In the genomic region with DNA sequence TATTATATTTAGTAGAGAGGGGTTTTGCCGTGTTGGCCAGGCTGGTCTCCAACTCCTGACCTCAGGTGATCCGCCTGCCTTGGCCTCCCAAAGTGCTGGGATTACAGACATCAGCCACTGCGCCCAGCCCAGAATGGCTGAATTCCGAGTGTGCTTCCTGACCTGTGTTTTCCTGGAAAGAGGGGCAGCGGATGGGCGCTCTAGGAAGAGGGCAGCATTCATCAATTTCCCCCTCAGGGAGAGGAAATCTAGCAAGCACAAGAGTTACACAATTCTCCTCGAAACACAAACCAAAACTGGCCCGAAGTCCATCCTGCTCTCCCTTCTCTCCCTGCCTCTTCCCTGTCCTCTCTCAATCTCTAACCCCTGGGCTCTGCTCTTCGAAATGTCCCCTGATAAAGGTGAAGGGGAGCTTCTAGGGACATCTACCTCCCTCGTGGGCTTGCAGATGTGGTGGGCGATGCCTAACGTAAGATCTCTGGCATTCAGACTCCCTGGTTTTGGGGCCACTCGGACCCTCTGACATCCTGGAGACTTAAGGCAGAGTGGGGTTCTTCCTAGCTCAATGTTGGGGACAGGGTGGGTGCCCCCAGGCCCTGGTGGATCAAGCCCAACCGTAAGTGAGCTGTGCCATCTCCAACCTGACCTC, we compare ENCODE assay signal across 2 cellular contexts.
TF ChIP-seq lines count a peak whose summit lies in the region.

No MANE protein-coding gene starts in this region.

TF ChIP-seq in HEK293, 187 proteins besides CTCF, POLR2A, EP300 and RAD21:
- TF ChIP-seq ZNF335 (tag by site-specific recombination; conservative IDR thresholded peaks at IDR 0.05): no peak
- no peak for TF ChIP-seq ZNF677 (tag by site-specific recombination; IDR thresholded peaks at IDR 0.05)
- TF ChIP-seq, protein P1, sequence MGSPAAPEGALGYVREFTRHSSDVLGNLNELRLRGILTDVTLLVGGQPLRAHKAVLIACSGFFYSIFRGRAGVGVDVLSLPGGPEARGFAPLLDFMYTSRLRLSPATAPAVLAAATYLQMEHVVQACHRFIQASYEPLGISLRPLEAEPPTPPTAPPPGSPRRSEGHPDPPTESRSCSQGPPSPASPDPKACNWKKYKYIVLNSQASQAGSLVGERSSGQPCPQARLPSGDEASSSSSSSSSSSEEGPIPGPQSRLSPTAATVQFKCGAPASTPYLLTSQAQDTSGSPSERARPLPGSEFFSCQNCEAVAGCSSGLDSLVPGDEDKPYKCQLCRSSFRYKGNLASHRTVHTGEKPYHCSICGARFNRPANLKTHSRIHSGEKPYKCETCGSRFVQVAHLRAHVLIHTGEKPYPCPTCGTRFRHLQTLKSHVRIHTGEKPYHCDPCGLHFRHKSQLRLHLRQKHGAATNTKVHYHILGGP (tag by site-specific recombination; IDR thresholded peaks at IDR 0.05): 0 out of 2 replicates have a peak, but pooled peaks have one; percentile 30
- TF ChIP-seq, protein P2, sequence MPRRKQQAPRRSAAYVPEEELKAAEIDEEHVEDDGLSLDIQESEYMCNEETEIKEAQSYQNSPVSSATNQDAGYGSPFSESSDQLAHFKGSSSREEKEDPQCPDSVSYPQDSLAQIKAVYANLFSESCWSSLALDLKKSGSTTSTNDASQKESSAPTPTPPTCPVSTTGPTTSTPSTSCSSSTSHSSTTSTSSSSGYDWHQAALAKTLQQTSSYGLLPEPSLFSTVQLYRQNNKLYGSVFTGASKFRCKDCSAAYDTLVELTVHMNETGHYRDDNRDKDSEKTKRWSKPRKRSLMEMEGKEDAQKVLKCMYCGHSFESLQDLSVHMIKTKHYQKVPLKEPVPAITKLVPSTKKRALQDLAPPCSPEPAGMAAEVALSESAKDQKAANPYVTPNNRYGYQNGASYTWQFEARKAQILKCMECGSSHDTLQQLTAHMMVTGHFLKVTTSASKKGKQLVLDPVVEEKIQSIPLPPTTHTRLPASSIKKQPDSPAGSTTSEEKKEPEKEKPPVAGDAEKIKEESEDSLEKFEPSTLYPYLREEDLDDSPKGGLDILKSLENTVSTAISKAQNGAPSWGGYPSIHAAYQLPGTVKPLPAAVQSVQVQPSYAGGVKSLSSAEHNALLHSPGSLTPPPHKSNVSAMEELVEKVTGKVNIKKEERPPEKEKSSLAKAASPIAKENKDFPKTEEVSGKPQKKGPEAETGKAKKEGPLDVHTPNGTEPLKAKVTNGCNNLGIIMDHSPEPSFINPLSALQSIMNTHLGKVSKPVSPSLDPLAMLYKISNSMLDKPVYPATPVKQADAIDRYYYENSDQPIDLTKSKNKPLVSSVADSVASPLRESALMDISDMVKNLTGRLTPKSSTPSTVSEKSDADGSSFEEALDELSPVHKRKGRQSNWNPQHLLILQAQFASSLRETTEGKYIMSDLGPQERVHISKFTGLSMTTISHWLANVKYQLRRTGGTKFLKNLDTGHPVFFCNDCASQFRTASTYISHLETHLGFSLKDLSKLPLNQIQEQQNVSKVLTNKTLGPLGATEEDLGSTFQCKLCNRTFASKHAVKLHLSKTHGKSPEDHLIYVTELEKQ (tag by site-specific recombination; IDR thresholded peaks at IDR 0.05; ENCODE audit: borderline replicate concordance): no peak
TF ChIP-seq in HEK293: peak in this region for 1.

TF ChIP-seq in HepG2, 621 proteins besides CTCF, POLR2A, EP300 and RAD21 (continues in another document):
- no peak for TF ChIP-seq ZNF776 (CRISPR knock-in tag; IDR thresholded peaks at IDR 0.05)
- TF ChIP-seq, protein P3, sequence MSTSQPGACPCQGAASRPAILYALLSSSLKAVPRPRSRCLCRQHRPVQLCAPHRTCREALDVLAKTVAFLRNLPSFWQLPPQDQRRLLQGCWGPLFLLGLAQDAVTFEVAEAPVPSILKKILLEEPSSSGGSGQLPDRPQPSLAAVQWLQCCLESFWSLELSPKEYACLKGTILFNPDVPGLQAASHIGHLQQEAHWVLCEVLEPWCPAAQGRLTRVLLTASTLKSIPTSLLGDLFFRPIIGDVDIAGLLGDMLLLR (CRISPR knock-in tag; IDR thresholded peaks at IDR 0.05): no peak
- no peak for TF ChIP-seq ZNF24 (IDR thresholded peaks at IDR 0.05)
- no peak for TF ChIP-seq TCF7 (IDR thresholded peaks at IDR 0.05; ENCODE audit: low read depth)
- peak; percentile 89 for TF ChIP-seq ETV5 (CRISPR knock-in tag; IDR thresholded peaks at IDR 0.05; ENCODE audit: borderline replicate concordance)
- no peak for TF ChIP-seq PCBP1 (IDR thresholded peaks at IDR 0.05; ENCODE audit: borderline replicate concordance, low read depth, low read length)
- 0 out of 2 replicates have a peak, but pooled peaks have one; percentile 58 for TF ChIP-seq ARHGAP35 (CRISPR knock-in tag; IDR thresholded peaks at IDR 0.05; ENCODE audit: borderline replicate concordance)
- TF ChIP-seq, protein P4, sequence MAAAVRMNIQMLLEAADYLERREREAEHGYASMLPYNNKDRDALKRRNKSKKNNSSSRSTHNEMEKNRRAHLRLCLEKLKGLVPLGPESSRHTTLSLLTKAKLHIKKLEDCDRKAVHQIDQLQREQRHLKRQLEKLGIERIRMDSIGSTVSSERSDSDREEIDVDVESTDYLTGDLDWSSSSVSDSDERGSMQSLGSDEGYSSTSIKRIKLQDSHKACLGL (CRISPR knock-in tag; IDR thresholded peaks at IDR 0.05): no peak
- no peak for TF ChIP-seq POLR2AphosphoS2 (IDR thresholded peaks at IDR 0.05; ENCODE audit: low read depth, low read length)
- TF ChIP-seq, protein P5, sequence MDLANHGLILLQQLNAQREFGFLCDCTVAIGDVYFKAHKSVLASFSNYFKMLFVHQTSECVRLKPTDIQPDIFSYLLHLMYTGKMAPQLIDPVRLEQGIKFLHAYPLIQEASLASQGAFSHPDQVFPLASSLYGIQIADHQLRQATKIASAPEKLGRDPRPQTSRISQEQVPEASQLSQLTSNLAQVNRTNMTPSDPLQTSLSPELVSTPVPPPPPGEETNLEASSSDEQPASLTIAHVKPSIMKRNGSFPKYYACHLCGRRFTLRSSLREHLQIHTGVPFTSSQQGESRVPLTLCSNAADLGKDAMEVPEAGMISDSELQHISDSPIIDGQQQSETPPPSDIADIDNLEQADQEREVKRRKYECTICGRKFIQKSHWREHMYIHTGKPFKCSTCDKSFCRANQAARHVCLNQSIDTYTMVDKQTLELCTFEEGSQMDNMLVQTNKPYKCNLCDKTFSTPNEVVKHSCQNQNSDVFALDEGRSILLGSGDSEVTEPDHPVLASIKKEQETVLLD (CRISPR knock-in tag; IDR thresholded peaks at IDR 0.05; ENCODE audit: low read depth): no peak
- TF ChIP-seq, protein P6, sequence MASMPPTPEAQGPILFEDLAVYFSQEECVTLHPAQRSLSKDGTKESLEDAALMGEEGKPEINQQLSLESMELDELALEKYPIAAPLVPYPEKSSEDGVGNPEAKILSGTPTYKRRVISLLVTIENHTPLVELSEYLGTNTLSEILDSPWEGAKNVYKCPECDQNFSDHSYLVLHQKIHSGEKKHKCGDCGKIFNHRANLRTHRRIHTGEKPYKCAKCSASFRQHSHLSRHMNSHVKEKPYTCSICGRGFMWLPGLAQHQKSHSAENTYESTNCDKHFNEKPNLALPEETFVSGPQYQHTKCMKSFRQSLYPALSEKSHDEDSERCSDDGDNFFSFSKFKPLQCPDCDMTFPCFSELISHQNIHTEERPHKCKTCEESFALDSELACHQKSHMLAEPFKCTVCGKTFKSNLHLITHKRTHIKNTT (CRISPR knock-in tag; IDR thresholded peaks at IDR 0.05): no peak
- TF ChIP-seq HOXA5 (CRISPR knock-in tag; IDR thresholded peaks at IDR 0.05): peak; percentile 87; the same call in 1 of the 2 replicates
- no peak for TF ChIP-seq ZNF605 (CRISPR knock-in tag; IDR thresholded peaks at IDR 0.05)
- 0 out of 2 replicates have a peak, but pooled peaks have one; percentile 23 for TF ChIP-seq XBP1 (CRISPR knock-in tag; IDR thresholded peaks at IDR 0.05)
- no peak for TF ChIP-seq ZNF251 (CRISPR knock-in tag; IDR thresholded peaks at IDR 0.05)
- TF ChIP-seq ZNF367 (CRISPR knock-in tag; IDR thresholded peaks at IDR 0.05; ENCODE audit: borderline replicate concordance): no peak
- TF ChIP-seq ZEB1 (IDR thresholded peaks at IDR 0.05; ENCODE audit: insufficient replicate concordance, low read depth): peak; percentile 59
- no peak for TF ChIP-seq CREB1 (IDR thresholded peaks at IDR 0.05)
- TF ChIP-seq CREB1 (CRISPR knock-in tag; IDR thresholded peaks at IDR 0.05): no peak
- TF ChIP-seq FOXC1 (CRISPR knock-in tag; IDR thresholded peaks at IDR 0.05; ENCODE audit: borderline replicate concordance): no peak
- TF ChIP-seq PRMT3 (CRISPR knock-in tag; IDR thresholded peaks at IDR 0.05; ENCODE audit: borderline replicate concordance, low read depth): no peak
- TF ChIP-seq REPIN1 (CRISPR knock-in tag; IDR thresholded peaks at IDR 0.05; ENCODE audit: borderline replicate concordance, low read depth): no peak; the same call in 1 of the 2 replicates
- TF ChIP-seq, protein P7, sequence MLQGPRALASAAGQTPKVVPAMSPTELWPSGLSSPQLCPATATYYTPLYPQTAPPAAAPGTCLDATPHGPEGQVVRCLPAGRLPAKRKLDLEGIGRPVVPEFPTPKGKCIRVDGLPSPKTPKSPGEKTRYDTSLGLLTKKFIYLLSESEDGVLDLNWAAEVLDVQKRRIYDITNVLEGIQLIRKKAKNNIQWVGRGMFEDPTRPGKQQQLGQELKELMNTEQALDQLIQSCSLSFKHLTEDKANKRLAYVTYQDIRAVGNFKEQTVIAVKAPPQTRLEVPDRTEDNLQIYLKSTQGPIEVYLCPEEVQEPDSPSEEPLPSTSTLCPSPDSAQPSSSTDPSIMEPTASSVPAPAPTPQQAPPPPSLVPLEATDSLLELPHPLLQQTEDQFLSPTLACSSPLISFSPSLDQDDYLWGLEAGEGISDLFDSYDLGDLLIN (CRISPR knock-in tag; IDR thresholded peaks at IDR 0.05; ENCODE audit: borderline replicate concordance): no peak
- peak; percentile 82 for TF ChIP-seq SATB2 (CRISPR knock-in tag; IDR thresholded peaks at IDR 0.05)
- TF ChIP-seq, protein P8, sequence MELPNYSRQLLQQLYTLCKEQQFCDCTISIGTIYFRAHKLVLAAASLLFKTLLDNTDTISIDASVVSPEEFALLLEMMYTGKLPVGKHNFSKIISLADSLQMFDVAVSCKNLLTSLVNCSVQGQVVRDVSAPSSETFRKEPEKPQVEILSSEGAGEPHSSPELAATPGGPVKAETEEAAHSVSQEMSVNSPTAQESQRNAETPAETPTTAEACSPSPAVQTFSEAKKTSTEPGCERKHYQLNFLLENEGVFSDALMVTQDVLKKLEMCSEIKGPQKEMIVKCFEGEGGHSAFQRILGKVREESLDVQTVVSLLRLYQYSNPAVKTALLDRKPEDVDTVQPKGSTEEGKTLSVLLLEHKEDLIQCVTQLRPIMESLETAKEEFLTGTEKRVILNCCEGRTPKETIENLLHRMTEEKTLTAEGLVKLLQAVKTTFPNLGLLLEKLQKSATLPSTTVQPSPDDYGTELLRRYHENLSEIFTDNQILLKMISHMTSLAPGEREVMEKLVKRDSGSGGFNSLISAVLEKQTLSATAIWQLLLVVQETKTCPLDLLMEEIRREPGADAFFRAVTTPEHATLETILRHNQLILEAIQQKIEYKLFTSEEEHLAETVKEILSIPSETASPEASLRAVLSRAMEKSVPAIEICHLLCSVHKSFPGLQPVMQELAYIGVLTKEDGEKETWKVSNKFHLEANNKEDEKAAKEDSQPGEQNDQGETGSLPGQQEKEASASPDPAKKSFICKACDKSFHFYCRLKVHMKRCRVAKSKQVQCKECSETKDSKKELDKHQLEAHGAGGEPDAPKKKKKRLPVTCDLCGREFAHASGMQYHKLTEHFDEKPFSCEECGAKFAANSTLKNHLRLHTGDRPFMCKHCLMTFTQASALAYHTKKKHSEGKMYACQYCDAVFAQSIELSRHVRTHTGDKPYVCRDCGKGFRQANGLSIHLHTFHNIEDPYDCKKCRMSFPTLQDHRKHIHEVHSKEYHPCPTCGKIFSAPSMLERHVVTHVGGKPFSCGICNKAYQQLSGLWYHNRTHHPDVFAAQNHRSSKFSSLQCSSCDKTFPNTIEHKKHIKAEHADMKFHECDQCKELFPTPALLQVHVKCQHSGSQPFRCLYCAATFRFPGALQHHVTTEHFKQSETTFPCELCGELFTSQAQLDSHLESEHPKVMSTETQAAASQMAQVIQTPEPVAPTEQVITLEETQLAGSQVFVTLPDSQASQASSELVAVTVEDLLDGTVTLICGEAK (IDR thresholded peaks at IDR 0.05): no peak
- TF ChIP-seq, protein P8 (CRISPR knock-in tag; IDR thresholded peaks at IDR 0.05): 0 out of 2 replicates have a peak, but pooled peaks have one; percentile 44
- peak; percentile 16; the same call in 1 of the 2 replicates for TF ChIP-seq TBX2 (CRISPR knock-in tag; IDR thresholded peaks at IDR 0.05; ENCODE audit: borderline replicate concordance)
- TF ChIP-seq, protein P9, sequence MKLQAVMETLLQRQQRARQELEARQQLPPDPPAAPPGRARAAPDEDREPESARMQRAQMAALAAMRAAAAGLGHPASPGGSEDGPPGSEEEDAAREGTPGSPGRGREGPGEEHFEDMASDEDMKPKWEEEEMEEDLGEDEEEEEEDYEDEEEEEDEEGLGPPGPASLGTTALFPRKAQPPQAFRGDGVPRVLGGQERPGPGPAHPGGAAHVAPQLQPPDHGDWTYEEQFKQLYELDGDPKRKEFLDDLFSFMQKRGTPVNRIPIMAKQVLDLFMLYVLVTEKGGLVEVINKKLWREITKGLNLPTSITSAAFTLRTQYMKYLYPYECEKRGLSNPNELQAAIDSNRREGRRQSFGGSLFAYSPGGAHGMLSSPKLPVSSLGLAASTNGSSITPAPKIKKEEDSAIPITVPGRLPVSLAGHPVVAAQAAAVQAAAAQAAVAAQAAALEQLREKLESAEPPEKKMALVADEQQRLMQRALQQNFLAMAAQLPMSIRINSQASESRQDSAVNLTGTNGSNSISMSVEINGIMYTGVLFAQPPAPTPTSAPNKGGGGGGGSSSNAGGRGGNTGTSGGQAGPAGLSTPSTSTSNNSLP (IDR thresholded peaks at IDR 0.05; ENCODE audit: low read depth, low read length): no peak
- TF ChIP-seq ZNF441 (CRISPR knock-in tag; IDR thresholded peaks at IDR 0.05; ENCODE audit: borderline replicate concordance): no peak
